Comparison of ENCODE assay signal across 13 cellular contexts in the genomic region with DNA sequence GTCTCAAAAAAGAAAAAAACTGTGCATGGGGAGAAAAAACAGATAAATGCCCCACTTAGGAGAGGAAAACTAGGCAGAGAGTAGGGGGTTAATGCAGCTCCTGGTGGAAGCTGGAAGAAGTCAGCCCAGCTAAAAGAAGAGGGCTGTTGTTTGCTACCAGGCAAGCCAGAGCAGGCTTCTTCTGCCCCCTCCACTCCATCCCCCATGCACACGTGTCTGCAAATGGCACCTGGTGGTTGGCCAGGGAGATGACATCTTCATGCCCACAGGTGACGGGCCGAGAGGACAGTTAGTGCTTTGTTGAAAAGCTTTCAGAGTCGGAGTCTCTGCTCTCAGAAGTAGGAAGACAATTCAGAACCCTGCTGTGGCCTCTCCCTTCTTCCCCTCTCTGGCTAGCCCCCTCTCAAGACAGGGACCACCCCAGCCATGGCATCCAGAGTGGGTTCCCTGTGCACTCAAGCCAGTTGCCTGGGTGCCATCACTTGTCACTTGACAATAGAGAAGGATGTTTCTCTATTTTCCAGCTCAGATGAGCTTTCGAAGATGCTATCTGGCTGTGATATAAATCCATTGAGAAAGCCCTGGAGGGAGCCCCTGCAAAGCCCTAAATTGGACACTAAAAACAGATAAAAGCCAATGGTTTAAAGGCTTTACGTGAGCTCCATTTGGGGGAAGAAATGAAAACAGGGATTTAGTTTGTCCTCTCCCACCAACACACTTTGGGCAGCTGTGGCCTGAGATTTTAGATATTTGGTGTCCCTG.
"Had no signal": no experiment of that assay in that cellular context is flagged by ENCODE, and none has a peak within 500 bp of the region (broad histone marks: within the 10 kb centered on the region; RNA-seq: fewer than 3 reads in every experiment).

No MANE protein-coding gene starts in this region.

- H3K36me3 Mint-ChIP-seq: activated naive CD4-positive, alpha-beta T cell treated with anti-CD3 and anti-CD28 coated beads, Interleukin-2, amount 10 ng/mL, durations not matched to agents 7 days and 5 days; naive B cell; stimulated activated memory B cell treated with anti-CD40 and anti-IgM and Interleukin-4, amounts not matched to agents 10 μg/mL and 1 μg/mL and 100 μg/mL, for 72 hours had no signal

- DNase-seq: activated CD4-positive, alpha-beta T cell treated with anti-CD3 and anti-CD28 coated beads, Interleukin-2, amount 50 U/mL, for 1 hour; activated CD4-positive, CD25-positive, alpha-beta regulatory T cell; activated naive CD4-positive, alpha-beta T cell treated with anti-CD3 and anti-CD28 coated beads, Interleukin-2, amount 10 ng/mL, durations not matched to agents 7 days and 5 days; effector CD8-positive, alpha-beta T cell; heart right ventricle; naive B cell; right cardiac atrium; T-helper 2 cell; trophoblast cell had no signal

- H3K27ac ChIP-seq: coronary artery, heart right ventricle, neutrophil had no signal

- H3K4me1 Mint-ChIP-seq: activated naive CD4-positive, alpha-beta T cell treated with anti-CD3 and anti-CD28 coated beads, Interleukin-2, amount 10 ng/mL, durations not matched to agents 7 days and 5 days; naive B cell; stimulated activated memory B cell treated with anti-CD40 and anti-IgM and Interleukin-4, amounts not matched to agents 10 μg/mL and 1 μg/mL and 100 μg/mL, for 72 hours had no signal

- H3K9me3 Mint-ChIP-seq: activated naive CD4-positive, alpha-beta T cell treated with anti-CD3 and anti-CD28 coated beads, Interleukin-2, amount 10 ng/mL, durations not matched to agents 7 days and 5 days; activated T-helper 2 cell treated with anti-CD3 and anti-CD28 coated beads, Interferon-gamma antibody, Interleukin-2, Interleukin-4, amounts not matched to agents 10 μg/mL and 5 μg/mL and 100 μg/mL, durations not matched to agents 14 hours and 24 hours and 36 hours had no signal

- ATAC-seq: heart right ventricle; right cardiac atrium; stimulated activated memory B cell treated with anti-CD40 and anti-IgM and Interleukin-4, amounts not matched to agents 10 μg/mL and 1 μg/mL and 100 μg/mL, for 72 hours had no signal

- H3K4me3 Mint-ChIP-seq: activated naive CD4-positive, alpha-beta T cell treated with anti-CD3 and anti-CD28 coated beads, Interleukin-2, amount 10 ng/mL, durations not matched to agents 7 days and 5 days; naive B cell; stimulated activated memory B cell treated with anti-CD40 and anti-IgM and Interleukin-4, amounts not matched to agents 10 μg/mL and 1 μg/mL and 100 μg/mL, for 72 hours had no signal

- H3K27ac Mint-ChIP-seq: activated naive CD4-positive, alpha-beta T cell treated with anti-CD3 and anti-CD28 coated beads, Interleukin-2, amount 10 ng/mL, durations not matched to agents 7 days and 5 days; activated T-helper 2 cell treated with anti-CD3 and anti-CD28 coated beads, Interferon-gamma antibody, Interleukin-2, Interleukin-4, amounts not matched to agents 10 μg/mL and 5 μg/mL and 100 μg/mL, durations not matched to agents 14 hours and 24 hours and 36 hours; naive B cell; stimulated activated memory B cell treated with anti-CD40 and anti-IgM and Interleukin-4, amounts not matched to agents 10 μg/mL and 1 μg/mL and 100 μg/mL, for 72 hours had no signal
